8 cellular contexts compared by ENCODE assay signal in the genomic region with DNA sequence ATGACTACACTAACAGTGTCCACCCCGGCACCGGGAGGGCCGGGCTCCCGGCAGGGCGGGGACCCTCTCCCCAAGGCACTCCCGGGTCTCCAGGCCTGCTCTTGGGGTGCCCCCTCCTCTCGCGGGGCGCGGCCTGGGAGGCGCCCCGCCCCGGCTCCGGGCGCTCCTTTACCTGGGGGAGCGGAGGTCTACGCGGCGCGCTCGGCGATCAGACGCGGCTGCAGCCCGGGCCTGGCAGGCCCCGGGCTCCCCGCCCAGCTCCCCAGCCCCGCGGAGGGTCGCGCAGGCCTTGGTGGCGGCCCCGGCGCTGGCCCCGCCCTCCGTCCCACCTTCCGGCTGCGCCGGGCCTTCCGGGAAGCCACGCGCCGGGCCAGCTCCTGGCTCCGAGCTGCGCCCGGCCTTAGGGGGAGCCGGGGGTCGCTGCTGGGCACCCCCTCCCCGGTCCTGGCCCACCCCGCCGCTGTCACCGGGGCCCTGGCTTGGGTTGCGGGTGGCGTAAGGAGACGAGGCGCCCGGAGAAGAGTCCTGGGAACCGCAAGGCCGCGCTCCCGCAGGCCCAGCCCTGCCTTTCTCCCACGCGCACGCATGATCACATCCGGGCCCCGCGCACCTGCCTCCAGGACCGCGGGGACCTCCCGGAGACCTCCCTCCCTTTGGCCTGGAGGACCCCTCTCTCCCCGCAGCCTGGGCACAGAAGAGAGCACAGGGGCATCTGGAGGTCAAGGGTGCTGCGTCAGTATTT. TPM values are rescaled to one million over a fixed set of nuclear protein-coding genes. Genes with fewer than 3 reads are reported as not detected.
A peak's percentile ranks its signal among the peaks of the same experiment; 100 is the strongest.
DNase-seq lines count a peak whose midpoint lies in the region; ATAC-seq and TF ChIP-seq lines count a peak whose summit lies in the region.

Gene C19orf12 (minus strand): TSS at position 309 of the 742 bp plus-strand sequence. CDS start 6,848 bp downstream, outside the sequence.

- peak within 1 kb of the TSS; percentile 94 for H3K4me3 Mint-ChIP-seq in activated T-helper 1 cell treated with anti-CD3 and anti-CD28 coated beads, Interleukin-12 subunit alpha, Interleukin-12 subunit beta, Interleukin-2, Interleukin-4 antibody, amounts not matched to agents 30 ng/mL and 10 ng/mL and 1 ng/mL, durations not matched to agents 14 hours and 24 hours and 36 hours
- H3K4me3 Mint-ChIP-seq in naive thymus-derived CD8-positive, alpha-beta T cell, result peak within 1 kb of the TSS; percentile 87 to 98 (median 90)

- H3K4me1 Mint-ChIP-seq in activated T-helper 1 cell treated with anti-CD3 and anti-CD28 coated beads, Interleukin-12 subunit alpha, Interleukin-12 subunit beta, Interleukin-2, Interleukin-4 antibody, amounts not matched to agents 30 ng/mL and 10 ng/mL and 1 ng/mL, durations not matched to agents 14 hours and 24 hours and 36 hours (ENCODE audit: low read depth), result peaks cover 57% of the 10 kb centered on the region
- peaks cover 34 to 62% (median 56%) of the 10 kb centered on the region in 4 donors for H3K4me1 Mint-ChIP-seq in naive thymus-derived CD8-positive, alpha-beta T cell

- peak within 1 kb of the TSS; percentile 98 for H3K27ac Mint-ChIP-seq in activated T-helper 1 cell treated with anti-CD3 and anti-CD28 coated beads, Interleukin-12 subunit alpha, Interleukin-12 subunit beta, Interleukin-2, Interleukin-4 antibody, amounts not matched to agents 30 ng/mL and 10 ng/mL and 1 ng/mL, durations not matched to agents 14 hours and 24 hours and 36 hours
- H3K27ac Mint-ChIP-seq in naive thymus-derived CD8-positive, alpha-beta T cell, result peak within 1 kb of the TSS; percentile 93 to 99 (median 96)

- H3K27ac ChIP-seq in BLaER1 (peak within 1 kb of the TSS; percentile 97), subcutaneous abdominal adipose tissue (ENCODE audit: low read depth, low read length) (peak within 1 kb of the TSS; percentile 99)

- peaks cover 36% of the 10 kb centered on the region for H4K20me1 ChIP-seq in BLaER1

- H3K36me3 ChIP-seq in BLaER1, result peaks cover 13% of the 10 kb centered on the region
- H3K36me3 ChIP-seq in subcutaneous abdominal adipose tissue (ENCODE audit: control insufficient read depth in 5 of 5, insufficient read depth in 5 of 5, low read length in 5 of 5), result peaks cover 0 to 7% (median 0%) of the 10 kb centered on the region in 5 donors

- TF ChIP-seq CTCF in fibroblast of mammary gland (conservative IDR thresholded peaks at IDR 0.05; ENCODE audit: control insufficient read depth, insufficient read depth, low read depth, low read length), result no peak

- DNase-seq in OCI-M1 (lab: John Stamatoyannopoulos, UW), result peak; percentile 79
- peak; percentile 66 for DNase-seq in activated T-helper 1 cell treated with anti-CD3 and anti-CD28 coated beads, Interleukin-12 subunit alpha, Interleukin-12 subunit beta, Interleukin-2, Interleukin-4 antibody, amounts not matched to agents 30 ng/mL and 10 ng/mL and 1 ng/mL, durations not matched to agents 14 hours and 24 hours and 36 hours (ENCODE audit: low spot score)
- peak; percentile 14 for DNase-seq in fibroblast of mammary gland (ENCODE audit: low read depth)
- peak; percentile 37 to 84 (median 65) for DNase-seq in naive thymus-derived CD8-positive, alpha-beta T cell

- TF ChIP-seq POLR2A in GM19099 (IDR thresholded peaks at IDR 0.05; ENCODE audit: extremely low read depth, insufficient read length, low read depth), result peak; percentile 85

- intact Hi-C loops in activated T-helper 1 cell treated with anti-CD3 and anti-CD28 coated beads, Interleukin-12 subunit alpha, Interleukin-12 subunit beta, Interleukin-2, Interleukin-4 antibody, amounts not matched to agents 30 ng/mL and 10 ng/mL and 1 ng/mL, durations not matched to agents 14 hours and 24 hours and 36 hours (cut with micrococcal nuclease), result loop anchor here (1.0 to 5.0 kb wide), 3 partner anchors 10 to 227 kb away; partner anchors contain the start of gene URI1

- peak within 1 kb of the TSS; percentile 97 for H3K4me3 ChIP-seq in BLaER1
- H3K4me3 ChIP-seq in fibroblast of mammary gland (ENCODE audit: control insufficient read depth, low read depth, low read length), result peak within 1 kb of the TSS; percentile 71
- peak within 1 kb of the TSS; percentile 59 to 84 (median 79) for H3K4me3 ChIP-seq in subcutaneous abdominal adipose tissue (ENCODE audit: low read depth in 1 of 5, low read length in 5 of 5)

- H3K9me3 ChIP-seq in BLaER1 (no peaks in the 10 kb centered on the region), subcutaneous abdominal adipose tissue (ENCODE audit: control insufficient read depth in 5 of 5, low read length in 5 of 5) (no peaks in the 10 kb centered on the region)

- ATAC-seq in HG03342 (IDR thresholded peaks at IDR 0.05; ENCODE audit: unreplicated experiment), result peak; percentile 62
- peak; percentile 60 to 65 for ATAC-seq in naive thymus-derived CD8-positive, alpha-beta T cell

- H3K9me3 Mint-ChIP-seq in activated T-helper 1 cell treated with anti-CD3 and anti-CD28 coated beads, Interleukin-12 subunit alpha, Interleukin-12 subunit beta, Interleukin-2, Interleukin-4 antibody, amounts not matched to agents 30 ng/mL and 10 ng/mL and 1 ng/mL, durations not matched to agents 14 hours and 24 hours and 36 hours, result no peaks in the 10 kb centered on the region
- no peaks in the 10 kb centered on the region for H3K9me3 Mint-ChIP-seq in naive thymus-derived CD8-positive, alpha-beta T cell

- peak within 1 kb of the TSS; percentile 98 for H3K9ac ChIP-seq in BLaER1
- H3K9ac ChIP-seq in subcutaneous abdominal adipose tissue (ENCODE audit: low read length in 5 of 5), result peak within 1 kb of the TSS; percentile 84 to 99 (median 96)

- H3K27me3 ChIP-seq in BLaER1 (no peaks in the 10 kb centered on the region), subcutaneous abdominal adipose tissue (ENCODE audit: control insufficient read depth in 5 of 5, insufficient read depth in 4 of 5, low read length in 5 of 5) (no peaks in the 10 kb centered on the region)

- peak within 1 kb of the TSS; percentile 96 for H3K4me2 ChIP-seq in BLaER1

- POLR2A ChIA-PET in naive thymus-derived CD8-positive, alpha-beta T cell (lab: Charles Lee), result interaction anchor here (0.6 to 7.1 kb wide), 10 partner anchors 9 to 129 kb away, joined by 3 to 153 read pairs (median 20); partner anchors contain the start of genes PLEKHF1 and POP4

- no peaks in the 10 kb centered on the region for H3K27me3 Mint-ChIP-seq in activated T-helper 1 cell treated with anti-CD3 and anti-CD28 coated beads, Interleukin-12 subunit alpha, Interleukin-12 subunit beta, Interleukin-2, Interleukin-4 antibody, amounts not matched to agents 30 ng/mL and 10 ng/mL and 1 ng/mL, durations not matched to agents 14 hours and 24 hours and 36 hours (ENCODE audit: insufficient read depth)
- no peaks in the 10 kb centered on the region for H3K27me3 Mint-ChIP-seq in naive thymus-derived CD8-positive, alpha-beta T cell

- H3K4me1 ChIP-seq in BLaER1, result peaks cover 58% of the 10 kb centered on the region
- peaks cover 3 to 52% (median 51%) of the 10 kb centered on the region in 5 donors for H3K4me1 ChIP-seq in subcutaneous abdominal adipose tissue (ENCODE audit: control insufficient read depth in 5 of 5, insufficient read depth in 5 of 5, low read length in 5 of 5)

- H3K36me3 Mint-ChIP-seq in activated T-helper 1 cell treated with anti-CD3 and anti-CD28 coated beads, Interleukin-12 subunit alpha, Interleukin-12 subunit beta, Interleukin-2, Interleukin-4 antibody, amounts not matched to agents 30 ng/mL and 10 ng/mL and 1 ng/mL, durations not matched to agents 14 hours and 24 hours and 36 hours (ENCODE audit: low read depth), result peaks cover 27% of the 10 kb centered on the region
- peaks cover 0 to 4% (median 0%) of the 10 kb centered on the region in 3 donors for H3K36me3 Mint-ChIP-seq in naive thymus-derived CD8-positive, alpha-beta T cell

RNA-seq across cellular contexts. Expression of gene C19orf12, which starts in this region (rescaled TPM):
- 47.9 and 50.2 TPM in 2 replicates for total RNA-seq in activated T-helper 1 cell treated with anti-CD3 and anti-CD28 coated beads, Interleukin-12 subunit alpha, Interleukin-12 subunit beta, Interleukin-2, Interleukin-4 antibody, amounts not matched to agents 30 ng/mL and 10 ng/mL and 1 ng/mL, durations not matched to agents 14 hours and 24 hours and 36 hours
- 10 to 100 TPM; 23.2 to 23.8 TPM for total RNA-seq in naive thymus-derived CD8-positive, alpha-beta T cell
- 10 to 100 TPM; 16.7 to 32.3 (median 19.8) TPM for polyA plus RNA-seq in naive thymus-derived CD8-positive, alpha-beta T cell

Comparison
In these comparisons a context has a peak if more than half of its experiments do, and no peak if none do; other contexts are left out.
1. Peak in every context shown above with its lines: DNase-seq, ATAC-seq, H3K4me3 ChIP-seq and H3K27ac ChIP-seq.
2. DNase-seq: peak in every context shown above with its lines; median percentile 79 in OCI-M1; 66 in activated T-helper 1 cell treated with anti-CD3 and anti-CD28 coated beads, Interleukin-12 subunit alpha, Interleukin-12 subunit beta, Interleukin-2, Interleukin-4 antibody, amounts not matched to agents 30 ng/mL and 10 ng/mL and 1 ng/mL, durations not matched to agents 14 hours and 24 hours and 36 hours; 65 in naive thymus-derived CD8-positive, alpha-beta T cell; 14 in fibroblast of mammary gland.